Comparison of ENCODE assay signal across 18 cellular contexts in genomic region chr13:70520275-70520674, GRCh38.
DNase-seq lines count a peak whose midpoint lies in the region; ATAC-seq, FAIRE-seq and TF ChIP-seq lines count a peak whose summit lies in the region.
"Had no signal": no experiment of that assay in that cellular context is flagged by ENCODE, and none has a peak within 500 bp of the region (broad histone marks: within the 10 kb centered on the region; RNA-seq: fewer than 3 reads in every experiment).

No MANE protein-coding gene starts in this region.

- POLR2A ChIA-PET in HEK293 (lab: Yijun Ruan, JAX) (no interaction called here), GM12878 (lab: Charles Lee) (no interaction called here)

- H3K4me3 Mint-ChIP-seq in neural crest cell: no peak overlapping the region
- H3K4me3 Mint-ChIP-seq: CD4-positive, CD25-positive, alpha-beta regulatory T cell; CD8-positive, alpha-beta T cell had no signal

- intact Hi-C loops in GM12878 (cut with micrococcal nuclease; ENCODE audit: unreplicated experiment) (no loop called here), left cardiac atrium (cut with DNase I) (no loop called here)

- no peaks in the 10 kb centered on the region for H3K9me3 ChIP-seq in HEK293 (ENCODE audit: control insufficient read depth, insufficient read depth, low read depth, low read length)
- H3K9me3 ChIP-seq in GM12878 (replicated peaks; ENCODE audit: control insufficient read depth, insufficient read depth, low read length): no peaks in the 10 kb centered on the region
- H3K9me3 ChIP-seq: Caco-2, HAP-1 had no signal

- SMC1A ChIA-PET in GM12878 (lab: Charles Lee; ENCODE audit: uncharacterized antibody, unreplicated experiment): no interaction called here

- H3K4me2 ChIP-seq in GM12878 (ENCODE audit: control insufficient read depth, insufficient read depth): no peak overlapping the region

- H2AFZ ChIP-seq in GM12878 (ENCODE audit: control insufficient read depth, low read depth, low read length): no peak overlapping the region

- H3K79me2 ChIP-seq in GM12878 (ENCODE audit: control insufficient read depth, insufficient read depth, low read length): no peaks in the 10 kb centered on the region

- H3K27ac ChIP-seq in HEK293 (ENCODE audit: extremely low read depth, low read depth, low read length) (no peak overlapping the region), GM12878 (ENCODE audit: control insufficient read depth, insufficient read depth) (no peak overlapping the region)

- TF ChIP-seq RAD21 in GM12878 (IDR thresholded peaks at IDR 0.05; ENCODE audit: insufficient read depth, low read depth, low read length): no peak

- DNase-seq in NCI-H460 (ENCODE audit: extremely low read depth, low read depth) (peak; percentile 32), GM12878 (ENCODE audit: low read depth, low spot score) (no peak), neural crest cell (ENCODE audit: low read depth, low spot score) (no peak), NAMALWA (ENCODE audit: low spot score) (no peak), left cardiac atrium (no peak), omental fat pad (ENCODE audit: low spot score) (no peak)
- DNase-seq: C1 segment of cervical spinal cord; Caco-2; CD4-positive, CD25-positive, alpha-beta regulatory T cell; CD8-positive, alpha-beta T cell; DMS153; DND-41; GDM1; GOT3 had no signal

- 0% methylated on average over 1 of the region's 1 CpG for WGBS in GM12878 (ENCODE audit: insufficient coverage, insufficient replicate concordance, low lambda C conversion rate, missing lambda C conversion rate)

- peaks cover 28% of the 10 kb centered on the region for H3K4me1 Mint-ChIP-seq in neural crest cell
- H3K4me1 Mint-ChIP-seq: CD4-positive, CD25-positive, alpha-beta regulatory T cell had no signal

- TF ChIP-seq POLR2A in GM12878 (IDR thresholded peaks at IDR 0.05; ENCODE audit: low read depth, low read length): no peak

- no peaks in the 10 kb centered on the region for H4K20me1 ChIP-seq in GM12878 (ENCODE audit: control insufficient read depth, insufficient read depth)

- H3K9me3 Mint-ChIP-seq in neural crest cell: no peaks in the 10 kb centered on the region

- H3K9ac ChIP-seq in GM12878 (ENCODE audit: control insufficient read depth, insufficient read depth, low read length): no peak overlapping the region

- H3K36me3 ChIP-seq in HEK293 (ENCODE audit: control insufficient read depth in 2 of 2, insufficient read depth in 1 of 2, low read length in 2 of 2): no peaks in the 10 kb centered on the region
- H3K36me3 ChIP-seq in GM12878 (ENCODE audit: control insufficient read depth in 2 of 2, insufficient read depth in 2 of 2, low read length in 1 of 2): no peaks in the 10 kb centered on the region
- H3K36me3 ChIP-seq: HAP-1 had no signal

- TF ChIP-seq EP300 in GM12878 (IDR thresholded peaks at IDR 0.05; ENCODE audit: borderline replicate concordance in 1 of 2, control insufficient read depth in 1 of 2, low read depth in 2 of 2, low read length in 2 of 2): no peak

- CTCF ChIA-PET in HEK293 (lab: Yijun Ruan, JAX): no interaction called here
- CTCF ChIA-PET in GM12878 (lab: Yijun Ruan, JAX): no interaction called here

- no peaks in the 10 kb centered on the region for H3K27me3 ChIP-seq in GM12878 (replicated peaks in 1 of 2; ENCODE audit: control insufficient read depth in 2 of 2, insufficient read depth in 2 of 2, low read length in 1 of 2)

- ATAC-seq in GM12878 (no peak), left cardiac atrium (no peak), omental fat pad (ENCODE audit: low FRiP score) (no peak)
- ATAC-seq: CD8-positive, alpha-beta T cell had no signal

- in situ Hi-C loops in GM12878 (cut with MboI): no loop called here

- H3K4me3 ChIP-seq in HEK293 (ENCODE audit: low read depth, low read length) (no peak overlapping the region), GM12878 (no peak overlapping the region)
- H3K4me3 ChIP-seq: HAP-1 had no signal

- H3K4me1 ChIP-seq in HEK293 (ENCODE audit: control insufficient read depth, insufficient read depth, low read length) (no peaks in the 10 kb centered on the region), GM12878 (ENCODE audit: control insufficient read depth, insufficient read depth, low read length) (no peaks in the 10 kb centered on the region)
- H3K4me1 ChIP-seq: Caco-2, HAP-1 had no signal

- H3K36me3 Mint-ChIP-seq in neural crest cell (ENCODE audit: low read depth): no peaks in the 10 kb centered on the region
- H3K36me3 Mint-ChIP-seq: CD4-positive, CD25-positive, alpha-beta regulatory T cell; CD8-positive, alpha-beta T cell had no signal

- no peaks in the 10 kb centered on the region for H3K27me3 Mint-ChIP-seq in neural crest cell (ENCODE audit: low read depth)
- H3K27me3 Mint-ChIP-seq: CD4-positive, CD25-positive, alpha-beta regulatory T cell had no signal

- H3K27ac Mint-ChIP-seq in neural crest cell (ENCODE audit: unreplicated experiment): peak overlapping the region; percentile 58
- H3K27ac Mint-ChIP-seq: CD4-positive, CD25-positive, alpha-beta regulatory T cell; CD8-positive, alpha-beta T cell had no signal

- FAIRE-seq in GM12878 (lab: Jason Lieb, UNC): no peak
- FAIRE-seq: GM12891, H54 had no signal

- no TSS peak for BruUV-seq in GM12878 (replicated peaks; lab: Mats Ljungman, UMichigan)

- TF ChIP-seq CTCF in HEK293 (tag by site-specific recombination; IDR thresholded peaks at IDR 0.05) (no peak), GM12878 (IDR thresholded peaks at IDR 0.05 in 2 of 3, conservative IDR thresholded peaks at IDR 0.05 in 1 of 3; ENCODE audit: control insufficient read depth in 2 of 3, extremely low read depth in 1 of 3, insufficient read depth in 1 of 3, low read depth in 3 of 3, low read length in 3 of 3) (no peak), neural crest cell (conservative IDR thresholded peaks at IDR 0.05) (no peak), omental fat pad (IDR thresholded peaks at IDR 0.05) (no peak)

- RAD21 ChIA-PET in GM12878 (lab: Charles Lee; ENCODE audit: unreplicated experiment): no interaction called here

TF ChIP-seq in HEK293, 187 proteins besides CTCF, POLR2A, EP300 and RAD21:
- TF ChIP-seq ZNF19 (tag by site-specific recombination; IDR thresholded peaks at IDR 0.05; ENCODE audit: low read depth) (no peak), ZFHX2 (tag by site-specific recombination; conservative IDR thresholded peaks at IDR 0.05) (no peak), ZNF571 (tag by site-specific recombination; IDR thresholded peaks at IDR 0.05) (no peak), ATF2 (tag by site-specific recombination; IDR thresholded peaks at IDR 0.05; ENCODE audit: low read depth) (peak; percentile 73; the same call in 1 of the 2 replicates)

TF ChIP-seq in GM12878, 131 proteins besides CTCF, POLR2A, EP300 and RAD21:
- TF ChIP-seq SRF (IDR thresholded peaks at IDR 0.05; ENCODE audit: low read depth in 2 of 2, low read length in 2 of 2) (no peak), ATF7 (IDR thresholded peaks at IDR 0.05; ENCODE audit: low read depth) (peak; percentile 75)

Comparison
In these comparisons a context has a peak if more than half of its experiments do, and no peak if none do; other contexts are left out.
1. Of the 9 proteins assayed by ChIP-seq in both HEK293 and GM12878: peak only in HEK293: ATF2; only in GM12878: none; in both: none; in neither: 8.